In the genomic region with DNA sequence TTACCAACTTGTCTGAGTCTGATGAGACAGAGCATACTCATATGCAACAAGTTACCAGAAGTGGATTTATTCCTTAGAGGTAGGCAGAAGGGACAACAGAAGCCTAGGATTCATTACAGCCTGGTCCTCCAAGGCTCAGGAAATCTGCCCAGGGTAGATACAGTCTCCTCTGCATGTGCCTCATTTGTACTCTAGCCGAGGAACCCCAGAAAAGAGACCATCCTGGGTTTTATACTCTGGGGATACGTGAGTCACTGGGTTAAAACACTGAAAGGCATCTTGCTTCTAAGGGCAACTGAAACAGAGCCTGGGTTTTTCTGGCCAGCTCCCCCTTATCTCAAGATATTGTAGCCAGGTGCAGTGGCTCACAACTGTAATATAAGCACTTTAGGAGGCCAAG, we compare ENCODE assay signal across 27 cellular contexts. TPM values are rescaled to one million over a fixed set of nuclear protein-coding genes. Genes with fewer than 3 reads are reported as not detected.
A peak's percentile ranks its signal among the peaks of the same experiment; 100 is the strongest.
DNase-seq lines count a peak whose midpoint lies in the region; ATAC-seq, FAIRE-seq and TF ChIP-seq lines count a peak whose summit lies in the region.
"Had no signal": no experiment of that assay in that cellular context is flagged by ENCODE, and none has a peak within 500 bp of the region (broad histone marks: within the 10 kb centered on the region; RNA-seq: fewer than 3 reads in every experiment).

No MANE protein-coding gene starts in this region.

- H2AFZ ChIP-seq in K562 (ENCODE audit: low read depth, low read length): no peak overlapping the region
- H2AFZ ChIP-seq: GM23248 had no signal

- H3K9me1 ChIP-seq in K562 (ENCODE audit: control insufficient read depth, insufficient read depth, low read length): no peaks in the 10 kb centered on the region

- no peak overlapping the region for H3K4me3 ChIP-seq in HEK293 (ENCODE audit: low read depth, low read length)
- no peak overlapping the region for H3K4me3 ChIP-seq in K562
- no peak overlapping the region for H3K4me3 ChIP-seq in vagina
- H3K4me3 ChIP-seq: A549; BLaER1 treated with 17β-estradiol and CSF1 and Interleukin-3, amounts not matched to agents 10 nM and 100 nM; GM12878; GM23248 had no signal

- no peaks in the 10 kb centered on the region for H4K20me1 ChIP-seq in K562 (replicated peaks; ENCODE audit: control insufficient read depth, insufficient read depth, low read length)
- H4K20me1 ChIP-seq: BLaER1 treated with 17β-estradiol and CSF1 and Interleukin-3, amounts not matched to agents 10 nM and 100 nM had no signal

- no peak overlapping the region for H3K27ac Mint-ChIP-seq in osteocyte (ENCODE audit: unreplicated experiment)
- H3K27ac Mint-ChIP-seq: CD4-positive, alpha-beta T cell had no signal

- no peak for TF ChIP-seq RAD21 in K562 (CRISPR knock-in tag; conservative IDR thresholded peaks at IDR 0.05 in 1 of 2, IDR thresholded peaks at IDR 0.05 in 1 of 2)

- no peaks in the 10 kb centered on the region for H3K36me3 Mint-ChIP-seq in osteocyte (ENCODE audit: unreplicated experiment)
- H3K36me3 Mint-ChIP-seq: CD14-positive monocyte; CD8-positive, alpha-beta memory T cell had no signal

- in situ Hi-C loops in K562 (cut with MboI): no loop called here

- H3K4me3 Mint-ChIP-seq in osteocyte (ENCODE audit: unreplicated experiment): no peak overlapping the region
- H3K4me3 Mint-ChIP-seq: CD14-positive monocyte; CD4-positive, alpha-beta T cell; CD8-positive, alpha-beta memory T cell had no signal

- no peaks in the 10 kb centered on the region for H3K79me2 ChIP-seq in K562 (ENCODE audit: control insufficient read depth, insufficient read depth, low read length)

- BruUV-seq in K562 (replicated peaks; lab: Mats Ljungman, UMichigan): no TSS peak

- ATAC-seq in K562 (no peak), HG03457 (IDR thresholded peaks at IDR 0.05; ENCODE audit: unreplicated experiment) (no peak)
- ATAC-seq: A549, GM12878 had no signal

- 47% methylated on average over 2 of the region's 2 CpGs for WGBS in K562 (ENCODE audit: insufficient coverage, low coverage, missing lambda C conversion rate)

- H3K9me3 ChIP-seq in HEK293 (ENCODE audit: control insufficient read depth, insufficient read depth, low read depth, low read length): no peaks in the 10 kb centered on the region
- no peaks in the 10 kb centered on the region for H3K9me3 ChIP-seq in K562 (replicated peaks; ENCODE audit: control insufficient read depth, insufficient read depth, low read depth, low read length)
- no peaks in the 10 kb centered on the region for H3K9me3 ChIP-seq in vagina
- H3K9me3 ChIP-seq: A549, BE2C had no signal

- intact Hi-C loops in K562 (cut with micrococcal nuclease): no loop called here
- intact Hi-C loops in vagina (cut with DNase I): no loop called here

- H3K4me1 Mint-ChIP-seq in osteocyte (ENCODE audit: unreplicated experiment): no peaks in the 10 kb centered on the region
- H3K4me1 Mint-ChIP-seq: CD14-positive monocyte; CD8-positive, alpha-beta memory T cell had no signal

- H3K9me3 Mint-ChIP-seq in osteocyte (ENCODE audit: unreplicated experiment): no peaks in the 10 kb centered on the region
- H3K9me3 Mint-ChIP-seq: CD4-positive, alpha-beta T cell; CD8-positive, alpha-beta memory T cell had no signal

- no peak for FAIRE-seq in K562 (lab: Jason Lieb, UNC)
- FAIRE-seq: A549, D721Med, GM12878, GM19239, H1 had no signal

- TF ChIP-seq CTCF in HEK293 (tag by site-specific recombination; IDR thresholded peaks at IDR 0.05) (no peak), K562 (IDR thresholded peaks at IDR 0.05 in 2 of 3, conservative IDR thresholded peaks at IDR 0.05 in 1 of 3; ENCODE audit: insufficient read depth in 2 of 3, low read depth in 1 of 3, low read length in 3 of 3) (no peak), osteocyte (IDR thresholded peaks at IDR 0.05) (no peak), vagina (IDR thresholded peaks at IDR 0.05) (no peak)

- no peaks in the 10 kb centered on the region for H3K27me3 ChIP-seq in K562 (ENCODE audit: control insufficient read depth in 2 of 2, insufficient read depth in 2 of 2, low read length in 2 of 2)
- H3K27me3 ChIP-seq in vagina: no peaks in the 10 kb centered on the region
- H3K27me3 ChIP-seq: BE2C; BLaER1 treated with 17β-estradiol and CSF1 and Interleukin-3, amounts not matched to agents 10 nM and 100 nM had no signal

- DNase-seq in K562 (ENCODE audit: extremely low read depth in 1 of 4, low spot score in 3 of 4) (no peak), osteocyte (ENCODE audit: extremely low spot score, unreplicated experiment) (peak; percentile 6), vagina (ENCODE audit: extremely low spot score in 2 of 2) (peak; percentile 16 to 42), epidermal melanocyte (ENCODE audit: insufficient read length, low spot score) (no peak), NCI-H345 treated with DMSO at 0.1 percent for 48 hours (lab: John Stamatoyannopoulos, UW; ENCODE audit: unreplicated experiment) (no peak)
- DNase-seq: 8988T; ACHN; AML-193; BE2C; CD4-positive, alpha-beta T cell; CD8-positive, alpha-beta memory T cell; DMS 273 treated with DMSO at 0.1 percent for 48 hours; DMS79; EL; GDM1; GM23248; H7; HCEC 1CT had no signal

- no peak overlapping the region for H3K9ac ChIP-seq in K562 (ENCODE audit: insufficient read depth in 1 of 2, low read depth in 2 of 2, low read length in 2 of 2)
- H3K9ac ChIP-seq: BLaER1 treated with 17β-estradiol and CSF1 and Interleukin-3, amounts not matched to agents 10 nM and 100 nM; GM23248 had no signal

- CTCF ChIA-PET in HEK293 (lab: Yijun Ruan, JAX) (interaction anchor here (0.7 to 1.9 kb wide), 3 partner anchors 10 to 220 kb away, joined by 3 to 6 read pairs (median 4); no protein-coding TSS in a partner anchor), K562 (lab: Yijun Ruan, JAX; ENCODE audit: low intra/inter-chr PET ratio) (no interaction called here)

- no peak for TF ChIP-seq EP300 in K562 (IDR thresholded peaks at IDR 0.05; ENCODE audit: low read length)

- no peaks in the 10 kb centered on the region for H3K27me3 Mint-ChIP-seq in osteocyte (ENCODE audit: unreplicated experiment)
- H3K27me3 Mint-ChIP-seq: CD4-positive, alpha-beta T cell; CD8-positive, alpha-beta memory T cell had no signal

- H3K27ac ChIP-seq in HEK293 (ENCODE audit: extremely low read depth, low read depth, low read length): no peak overlapping the region
- no peak overlapping the region for H3K27ac ChIP-seq in K562 (ENCODE audit: extremely low read depth, low read depth, low read length)
- no peak overlapping the region for H3K27ac ChIP-seq in vagina
- H3K27ac ChIP-seq: A549; BLaER1 treated with 17β-estradiol and CSF1 and Interleukin-3, amounts not matched to agents 10 nM and 100 nM; GM23248 had no signal

- TF ChIP-seq POLR2A in K562 (conservative IDR thresholded peaks at IDR 0.05): no peak
- no peak for TF ChIP-seq POLR2A in vagina (IDR thresholded peaks at IDR 0.05)

- H3K4me1 ChIP-seq in HEK293 (ENCODE audit: control insufficient read depth, insufficient read depth, low read length) (no peaks in the 10 kb centered on the region), K562 (replicated peaks in 1 of 2; ENCODE audit: control insufficient read depth in 2 of 2, insufficient read depth in 2 of 2, low read length in 2 of 2) (peaks cover 0 to 7% of the 10 kb centered on the region in 2 experiments; a peak in 2 of 5 replicates), vagina (no peaks in the 10 kb centered on the region)
- H3K4me1 ChIP-seq: A549, BE2C had no signal

- H3K36me3 ChIP-seq in HEK293 (ENCODE audit: control insufficient read depth in 2 of 2, insufficient read depth in 1 of 2, low read length in 2 of 2): no peaks in the 10 kb centered on the region
- H3K36me3 ChIP-seq in K562 (ENCODE audit: control insufficient read depth, insufficient read depth, low read length): no peaks in the 10 kb centered on the region
- no peaks in the 10 kb centered on the region for H3K36me3 ChIP-seq in vagina
- H3K36me3 ChIP-seq: BE2C; BLaER1 treated with 17β-estradiol and CSF1 and Interleukin-3, amounts not matched to agents 10 nM and 100 nM had no signal

- H3K4me2 ChIP-seq in K562 (ENCODE audit: insufficient read depth, low read length): no peak overlapping the region
- H3K4me2 ChIP-seq: A549; BLaER1 treated with 17β-estradiol and CSF1 and Interleukin-3, amounts not matched to agents 10 nM and 100 nM had no signal

- POLR2A ChIA-PET in HEK293 (lab: Yijun Ruan, JAX) (no interaction called here), K562 (lab: Yijun Ruan, JAX) (interaction anchor here (1.1 kb wide), 1 partner anchor 14 kb away, joined by 3 read pairs; no protein-coding TSS in a partner anchor)

RNA-seq across cellular contexts. Expression of a gene that starts 45.6 kb away (rescaled TPM):
- total RNA-seq in K562 (2011; cell fraction: chromatin; rRNA removed; ENCODE audit: low replicate concordance): 7.4 and 16.8 TPM in 2 replicates
- 17.1 and 29.2 TPM in 2 replicates for total RNA-seq in K562 (2011; cell fraction: nucleolus; rRNA removed)
- total RNA-seq in K562 (2011; cell fraction: nucleoplasm; rRNA removed): 11.0 and 14.4 TPM in 2 replicates
- 23.4 and 25.4 TPM in 2 replicates for total RNA-seq in K562 (2014; rRNA removed)
- 4.3 and 4.8 TPM in 2 replicates for total RNA-seq in K562 (2014; rRNA removed; fragmentation: Illumina TruSeq; extraction: Trizol)
- 5.5 and 5.7 TPM in 2 replicates for total RNA-seq in K562 (2015; rRNA removed; fragmentation: Illumina TruSeq; extraction: Trizol)
- 26.7 and 33.1 TPM in 2 replicates for total RNA-seq in K562 (2021)
- 4.5 and 9.5 TPM in 2 replicates for polyA plus RNA-seq in K562 (2011; rRNA removed)
- 4.6 and 46.8 TPM in 2 replicates for polyA plus RNA-seq in K562 (2011; cell fraction: cytosol; rRNA removed)
- 3.1 and 13.4 TPM in 2 replicates for polyA plus RNA-seq in K562 (2011; cell fraction: nucleus; rRNA removed)
- 11.4 and 15.1 TPM in 2 replicates for polyA plus RNA-seq in K562 (2012)
- polyA plus RNA-seq in K562 (2014; fragmentation: Illumina TruSeq; extraction: Trizol): 4.2 and 4.7 TPM in 2 replicates
- 1 to 10 TPM; 1.1 to 1.9 TPM for polyA plus RNA-seq in K562 (2014; fragmentation: Nextera tagmentation; extraction: Ambion mirVana)
- 16.2 and 21.5 TPM in 2 replicates for polyA plus RNA-seq in K562 (2014; rRNA removed)
- 1.9 and 7.4 TPM in 2 replicates for polyA minus RNA-seq in K562 (2011; rRNA and poly(A)+ RNA removed)
- 10.8 and 23.4 TPM in 2 replicates for polyA minus RNA-seq in K562 (2011; cell fraction: cytosol; rRNA and poly(A)+ RNA removed)
- polyA minus RNA-seq in K562 (2011; cell fraction: nucleus; rRNA and poly(A)+ RNA removed): 8.1 and 17.0 TPM in 2 replicates
- total RNA-seq in osteocyte: 10.6 and 11.5 TPM in 2 replicates
- 28.0 TPM for total RNA-seq in vagina

RNA-seq across cellular contexts. Expression of a gene that starts 56.7 kb away (rescaled TPM):
- 28.7 and 34.6 TPM in 2 replicates for total RNA-seq in K562 (2011; cell fraction: chromatin; rRNA removed; ENCODE audit: low replicate concordance)
- 24.3 and 27.2 TPM in 2 replicates for total RNA-seq in K562 (2011; cell fraction: nucleolus; rRNA removed)
- total RNA-seq in K562 (2011; cell fraction: nucleoplasm; rRNA removed): 38.3 and 58.0 TPM in 2 replicates
- total RNA-seq in K562 (2014; rRNA removed) (22.8 and 26.5 TPM in 2 replicates), K562 (2014; rRNA removed; fragmentation: Illumina TruSeq; extraction: Trizol) (28.2 and 31.4 TPM in 2 replicates), K562 (2015; rRNA removed; fragmentation: Illumina TruSeq; extraction: Trizol) (38.2 and 39.7 TPM in 2 replicates), K562 (2021) (23.9 and 24.1 TPM in 2 replicates), osteocyte (25.3 and 26.3 TPM in 2 replicates), vagina (17.9 TPM)
- polyA plus RNA-seq in K562 (2011; rRNA removed) (11.5 and 20.0 TPM in 2 replicates), K562 (2014; fragmentation: Illumina TruSeq; extraction: Trizol) (27.0 and 29.7 TPM in 2 replicates), K562 (2014; fragmentation: Nextera tagmentation; extraction: Ambion mirVana) (10 to 100 TPM; 11.3 to 17.0 TPM), K562 (2014; rRNA removed) (18.9 and 20.7 TPM in 2 replicates)
- 9.6 TPM in 2 replicates for polyA plus RNA-seq in K562 (2011; cell fraction: cytosol; rRNA removed)
- 11.6 and 12.9 TPM in 2 replicates for polyA plus RNA-seq in K562 (2011; cell fraction: nucleus; rRNA removed)
- polyA plus RNA-seq in K562 (2012): 22.1 and 28.2 TPM in 2 replicates
- 15.6 and 22.3 TPM in 2 replicates for polyA minus RNA-seq in K562 (2011; rRNA and poly(A)+ RNA removed)
- 12.6 and 14.6 TPM in 2 replicates for polyA minus RNA-seq in K562 (2011; cell fraction: cytosol; rRNA and poly(A)+ RNA removed)
- 10.2 and 15.2 TPM in 2 replicates for polyA minus RNA-seq in K562 (2011; cell fraction: nucleus; rRNA and poly(A)+ RNA removed)

Comparison
In these comparisons a context has a peak if more than half of its experiments do, and no peak if none do; other contexts are left out.
1. DNase-seq: peak in osteocyte (single experiment) and vagina (2 of 2); none in K562 (0 of 4), epidermal melanocyte (single experiment) and NCI-H345 treated with DMSO at 0.1 percent for 48 hours (single experiment).